In genomic region chr5:109479260-109479860, GRCh38 we compare ENCODE assay signal across 8 cellular contexts.
A peak's percentile ranks its signal among the peaks of the same experiment; 100 is the strongest.
DNase-seq lines count a peak whose midpoint lies in the region; ATAC-seq and TF ChIP-seq lines count a peak whose summit lies in the region.

No MANE protein-coding gene starts in this region.

- no peak for TF ChIP-seq POLR2A in right lobe of liver (IDR thresholded peaks at IDR 0.05)

- H4K20me1 ChIP-seq in DND-41 (ENCODE audit: insufficient read depth, low read length), result no peaks in the 10 kb centered on the region

- H3K27me3 ChIP-seq in DND-41 (ENCODE audit: insufficient read depth, low read length, poor library complexity) (no peaks in the 10 kb centered on the region), right lobe of liver (no peaks in the 10 kb centered on the region)

- ATAC-seq in DND-41 (ENCODE audit: insufficient read depth, low read depth) (peak; percentile 54; the same call in 1 of the 3 replicates), HG03432 (IDR thresholded peaks at IDR 0.05; ENCODE audit: unreplicated experiment) (peak; percentile 57), right lobe of liver (peak in 1 of 4 donors; percentile 21), HG03571 (IDR thresholded peaks at IDR 0.05; ENCODE audit: unreplicated experiment) (no peak)

- H3K4me2 ChIP-seq in DND-41 (ENCODE audit: insufficient read depth, low read length), result no peak overlapping the region

- H3K36me3 ChIP-seq in DND-41 (ENCODE audit: insufficient read depth, low read length) (no peaks in the 10 kb centered on the region), right lobe of liver (no peaks in the 10 kb centered on the region)

- TF ChIP-seq CTCF in DND-41 (IDR thresholded peaks at IDR 0.05; ENCODE audit: borderline replicate concordance, extremely low read depth, low read length, poor library complexity, severe bottlenecking) (peak; percentile 57), WI38 (IDR thresholded peaks at IDR 0.05; ENCODE audit: low read depth, low read length) (peak; percentile 10; the same call in 1 of the 2 replicates), right lobe of liver (IDR thresholded peaks at IDR 0.05) (peak; percentile 35 to 51 (median 48))

- WGBS in right lobe of liver (ENCODE audit: insufficient coverage, low coverage, low lambda C conversion rate, missing lambda C conversion rate), result 82% methylated on average over 2 of the region's 2 CpGs

- no peak overlapping the region for H3K9ac ChIP-seq in DND-41 (ENCODE audit: low read depth, low read length)

- no peaks in the 10 kb centered on the region for H3K9me3 ChIP-seq in DND-41 (ENCODE audit: insufficient read depth, low read length, severe bottlenecking)
- no peaks in the 10 kb centered on the region for H3K9me3 ChIP-seq in right lobe of liver

- intact Hi-C loops in right lobe of liver (cut with DNase I), result no loop called here

- H3K79me2 ChIP-seq in DND-41 (ENCODE audit: insufficient read depth, low read length), result no peaks in the 10 kb centered on the region

- H2AFZ ChIP-seq in DND-41 (ENCODE audit: low read depth, low read length), result no peak overlapping the region

- DNase-seq in DND-41, result no peak
- no peak for DNase-seq in right lobe of liver
- no peak for DNase-seq in hypothalamus (lab: John Stamatoyannopoulos, UW)
- no peak for DNase-seq in G401 (ENCODE audit: low spot score)
- no peak for DNase-seq in germinal center (ENCODE audit: low spot score)

- H3K4me3 ChIP-seq in DND-41 (ENCODE audit: low read depth in 1 of 2, low read length in 2 of 2), result no peak overlapping the region
- no peak overlapping the region for H3K4me3 ChIP-seq in WI38 (ENCODE audit: low read depth, low read length)
- H3K4me3 ChIP-seq in right lobe of liver, result no peak overlapping the region

- H3K27ac ChIP-seq in DND-41 (ENCODE audit: low read length), result no peak overlapping the region
- no peak overlapping the region for H3K27ac ChIP-seq in right lobe of liver

- in situ Hi-C loops in G401 (cut with HindIII; ENCODE audit: low sequenced_read_pairs), result no loop called here

- H3K4me1 ChIP-seq in DND-41 (ENCODE audit: insufficient read depth, low read length) (no peaks in the 10 kb centered on the region), right lobe of liver (peaks cover 0 to 5% (median 2%) of the 10 kb centered on the region in 4 donors)
